8 cellular contexts compared by ENCODE assay signal in genomic region chr1:176206006-176206960, GRCh38. TPM values are rescaled to one million over a fixed set of nuclear protein-coding genes. Genes with fewer than 3 reads are reported as not detected.
DNase-seq lines count a peak whose midpoint lies in the region; ATAC-seq and TF ChIP-seq lines count a peak whose summit lies in the region.

No MANE protein-coding gene starts in this region.

- peak overlapping the region; percentile 57 for H3K27ac Mint-ChIP-seq in MCF 10A (ENCODE audit: low read depth, unreplicated experiment)

- peak overlapping the region; percentile 68; the same call in 1 of the 2 replicates for H3K9ac ChIP-seq in iPS-20b (ENCODE audit: low read depth, low read length)
- H3K9ac ChIP-seq in skeletal muscle tissue (ENCODE audit: low read depth in 1 of 3, low read length in 3 of 3): peak overlapping the region; percentile 85 to 93 (median 87)

- DNase-seq in DMS114 treated with DMSO at 0.1 percent for 48 hours (lab: John Stamatoyannopoulos, UW; ENCODE audit: unreplicated experiment) (peak; percentile 16), RWPE1 (ENCODE audit: low spot score) (peak; percentile 27), MCF 10A (ENCODE audit: unreplicated experiment) (peak; percentile 43), mesenteric fat pad (ENCODE audit: low spot score) (no peak)

- POLR2A ChIA-PET in RWPE1 (lab: Yijun Ruan, JAX; ENCODE audit: low non-redundant PET): no interaction called here
- POLR2A ChIA-PET in MCF 10A (lab: Yijun Ruan, JAX): interaction anchor here (0.6 to 2.0 kb wide), 14 partner anchors 10 to 1647 kb away, joined by 3 to 13 read pairs (median 4); partner anchors contain the start of gene MRPS14

- H3K9me3 ChIP-seq in iPS-20b (ENCODE audit: insufficient read depth, low read depth, low read length): no peaks in the 10 kb centered on the region
- no peaks in the 10 kb centered on the region for H3K9me3 ChIP-seq in skeletal muscle tissue (ENCODE audit: control insufficient read depth in 3 of 3, low read length in 3 of 3)

- intact Hi-C loops in MCF 10A (cut with micrococcal nuclease): loop anchor here (2.0 to 10.0 kb wide), 4 partner anchors 35 to 1201 kb away; no protein-coding TSS in a partner anchor

- H3K36me3 ChIP-seq in iPS-20b (ENCODE audit: insufficient read depth, low read depth, low read length): no peaks in the 10 kb centered on the region
- no peaks in the 10 kb centered on the region for H3K36me3 ChIP-seq in skeletal muscle tissue (ENCODE audit: control insufficient read depth in 3 of 3, insufficient read depth in 3 of 3, low read length in 3 of 3)

- CTCF ChIA-PET in RWPE1 (lab: Yijun Ruan, JAX): interaction anchor here (0.6 kb wide), 1 partner anchor 1967 kb away, joined by 6 read pairs; no protein-coding TSS in a partner anchor
- CTCF ChIA-PET in MCF 10A (lab: Yijun Ruan, JAX): interaction anchor here (0.7 to 1.0 kb wide), 3 partner anchors 15 to 893 kb away, joined by 3 to 4 read pairs (median 3); no protein-coding TSS in a partner anchor

- H3K4me3 ChIP-seq in iPS-20b (ENCODE audit: low read length): peak overlapping the region; percentile 81
- peak overlapping the region; percentile 82 to 100 (median 84) for H3K4me3 ChIP-seq in skeletal muscle tissue (ENCODE audit: low read length in 3 of 3)

- no peaks in the 10 kb centered on the region for H3K27me3 ChIP-seq in iPS-20b (ENCODE audit: insufficient read depth, low read length)
- no peaks in the 10 kb centered on the region for H3K27me3 ChIP-seq in skeletal muscle tissue (ENCODE audit: control insufficient read depth in 3 of 3, insufficient read depth in 3 of 3, low read length in 3 of 3)

- BruUV-seq in MCF 10A (replicated peaks; lab: Mats Ljungman, UMichigan): no TSS peak

- no peaks in the 10 kb centered on the region for H3K36me3 Mint-ChIP-seq in MCF 10A (ENCODE audit: insufficient read depth, unreplicated experiment)

- no peaks in the 10 kb centered on the region for H3K27me3 Mint-ChIP-seq in MCF 10A (ENCODE audit: insufficient read depth, unreplicated experiment)

- peaks cover 28% of the 10 kb centered on the region for H3K4me1 Mint-ChIP-seq in MCF 10A (ENCODE audit: insufficient read depth, unreplicated experiment)

- H3K9me3 Mint-ChIP-seq in MCF 10A (ENCODE audit: unreplicated experiment): no peaks in the 10 kb centered on the region

- H3K27ac ChIP-seq in RWPE1 (peak overlapping the region; percentile 95), iPS-20b (ENCODE audit: low read length) (peak overlapping the region; percentile 85), skeletal muscle tissue (ENCODE audit: low read depth, low read length) (peak overlapping the region; percentile 90)

- ATAC-seq in GM19395 (IDR thresholded peaks at IDR 0.05; ENCODE audit: unreplicated experiment) (peak; percentile 19), HG03442 (IDR thresholded peaks at IDR 0.05; ENCODE audit: unreplicated experiment) (peak; percentile 20)

- H3K4me3 Mint-ChIP-seq in MCF 10A (ENCODE audit: unreplicated experiment): peak overlapping the region; percentile 83

- H3K4me1 ChIP-seq in iPS-20b (ENCODE audit: insufficient read depth, low read length): peaks cover 8% of the 10 kb centered on the region; the same call in 1 of the 2 replicates
- peaks cover 19 to 35% (median 23%) of the 10 kb centered on the region in 3 donors for H3K4me1 ChIP-seq in skeletal muscle tissue (ENCODE audit: control insufficient read depth in 3 of 3, insufficient read depth in 3 of 3, low read length in 3 of 3)

- no peak for TF ChIP-seq CTCF in RWPE1 (conservative IDR thresholded peaks at IDR 0.05; ENCODE audit: low read depth)
- no peak for TF ChIP-seq CTCF in MCF 10A (IDR thresholded peaks at IDR 0.05; ENCODE audit: unreplicated experiment)

RNA-seq across cellular contexts. Expression of gene COP1, which starts 0.8 kb away (rescaled TPM):
- 41.6 and 47.0 TPM in 2 replicates for total RNA-seq in MCF 10A (2022)
- 76.7 TPM for total RNA-seq in skeletal muscle tissue
- total RNA-seq in mesenteric fat pad: 41.4 TPM
